ENCODE assay signal across 8 cellular contexts in genomic region chr16:75580-76501, GRCh38. TPM values are rescaled to one million over a fixed set of nuclear protein-coding genes. Genes with fewer than 3 reads are reported as not detected.
DNase-seq lines count a peak whose midpoint lies in the region; ATAC-seq lines count a peak whose summit lies in the region.

No MANE protein-coding gene starts in this region.

- H3K27me3 ChIP-seq in CD8-positive, alpha-beta memory T cell (ENCODE audit: insufficient read depth, low read length, poor library complexity, severe bottlenecking), result peaks cover 18% of the 10 kb centered on the region
- H3K27me3 ChIP-seq in Karpas-422 (ENCODE audit: low read length) (no peaks in the 10 kb centered on the region), stomach smooth muscle (ENCODE audit: control insufficient read depth in 1 of 2, insufficient read depth in 2 of 2, low read length in 2 of 2) (no peaks in the 10 kb centered on the region)

- peaks cover 13% of the 10 kb centered on the region for H3K79me2 ChIP-seq in Karpas-422 (ENCODE audit: low read length)

- H3K27me3 Mint-ChIP-seq in CD8-positive, alpha-beta memory T cell, result peaks cover 20 to 22% of the 10 kb centered on the region in 2 donors
- H3K27me3 Mint-ChIP-seq in immature natural killer cell (ENCODE audit: low read depth in 3 of 3), result peaks cover 2 to 19% (median 9%) of the 10 kb centered on the region in 3 donors

- no peak overlapping the region for H2AFZ ChIP-seq in Karpas-422 (ENCODE audit: low read length)

- H3K4me2 ChIP-seq in Karpas-422 (ENCODE audit: low read depth, low read length, poor library complexity, severe bottlenecking), result no peak overlapping the region

- peak overlapping the region in 6 of 7 donors; percentile 8 to 91 (median 68) for H3K4me3 Mint-ChIP-seq in CD8-positive, alpha-beta memory T cell
- H3K4me3 Mint-ChIP-seq in immature natural killer cell, result peak overlapping the region; percentile 77 to 81 (median 78)

- peak overlapping the region in 3 of 8 donors; percentile 12 to 77 (median 23) for H3K27ac Mint-ChIP-seq in CD8-positive, alpha-beta memory T cell
- H3K27ac Mint-ChIP-seq in immature natural killer cell, result peak overlapping the region in 5 of 6 donors; percentile 11 to 71 (median 67)

- ATAC-seq in HG03354 (IDR thresholded peaks at IDR 0.05; ENCODE audit: poor library complexity, severe bottlenecking, unreplicated experiment), result no peak

- H3K36me3 Mint-ChIP-seq in CD8-positive, alpha-beta memory T cell, result peaks cover 0 to 20% (median 0%) of the 10 kb centered on the region in 3 donors
- H3K36me3 Mint-ChIP-seq in immature natural killer cell, result peaks cover 0 to 3% (median 0%) of the 10 kb centered on the region in 3 donors

- H4K20me1 ChIP-seq in Karpas-422 (ENCODE audit: insufficient read depth, low read depth, low read length), result no peaks in the 10 kb centered on the region

- H3K9ac ChIP-seq in Karpas-422 (ENCODE audit: low read length) (no peak overlapping the region; the same call in 1 of the 2 replicates), stomach smooth muscle (ENCODE audit: low read length in 2 of 2) (peak overlapping the region; percentile 21 to 82)

- CTCF ChIA-PET in CD8-positive, alpha-beta memory T cell (lab: Charles Lee), result interaction anchor here (1.1 to 7.8 kb wide), 6 partner anchors 10 to 31 kb away, joined by 3 to 59 read pairs (median 12); no protein-coding TSS in a partner anchor

- no peaks in the 10 kb centered on the region for H3K9me3 Mint-ChIP-seq in CD8-positive, alpha-beta memory T cell
- no peaks in the 10 kb centered on the region for H3K9me3 Mint-ChIP-seq in immature natural killer cell

- no peaks in the 10 kb centered on the region for H3K9me3 ChIP-seq in CD8-positive, alpha-beta memory T cell (ENCODE audit: low read length)
- H3K9me3 ChIP-seq in Karpas-422 (ENCODE audit: low read length), result no peaks in the 10 kb centered on the region
- no peaks in the 10 kb centered on the region for H3K9me3 ChIP-seq in stomach smooth muscle (ENCODE audit: control insufficient read depth in 2 of 2, low read length in 2 of 2)

- peaks cover 25% of the 10 kb centered on the region for H3K4me1 ChIP-seq in CD8-positive, alpha-beta memory T cell (ENCODE audit: insufficient read depth, low read length)
- H3K4me1 ChIP-seq in Karpas-422 (ENCODE audit: low read length) (peaks cover 27% of the 10 kb centered on the region), stomach smooth muscle (ENCODE audit: control insufficient read depth, insufficient read depth, low read length) (peaks cover 71% of the 10 kb centered on the region)

- POLR2A ChIA-PET in CD8-positive, alpha-beta memory T cell (lab: Charles Lee), result no interaction called here

- H3K36me3 ChIP-seq in CD8-positive, alpha-beta memory T cell (ENCODE audit: insufficient read depth, low read length), result no peaks in the 10 kb centered on the region
- H3K36me3 ChIP-seq in Karpas-422 (ENCODE audit: insufficient read depth, low read length), result no peaks in the 10 kb centered on the region
- H3K36me3 ChIP-seq in stomach smooth muscle (ENCODE audit: control insufficient read depth in 2 of 2, insufficient read depth in 2 of 2, low read length in 2 of 2), result peaks cover 3 to 8% of the 10 kb centered on the region in 2 donors

- DNase-seq in CD8-positive, alpha-beta memory T cell, result peak in 1 of 5 donors; percentile 15
- peak; percentile 55 for DNase-seq in Karpas-422
- DNase-seq in amniotic epithelial cell (ENCODE audit: low read depth), result peak; percentile 92
- DNase-seq in immature natural killer cell, result peak in 1 of 3 donors; percentile 20
- no peak for DNase-seq in stimulated activated naive CD4-positive, alpha-beta T cell treated with Interleukin-2 at 50 U/mL for 16 hours (lab: John Stamatoyannopoulos, UW)
- no peak for DNase-seq in NCI-H146 (lab: John Stamatoyannopoulos, UW)

- H3K9me2 ChIP-seq in Karpas-422 (replicated peaks; ENCODE audit: insufficient read depth, low read length), result no peaks in the 10 kb centered on the region

- H3K4me3 ChIP-seq in CD8-positive, alpha-beta memory T cell (ENCODE audit: low read length), result no peak overlapping the region
- H3K4me3 ChIP-seq in Karpas-422 (ENCODE audit: low read length) (no peak overlapping the region), stomach smooth muscle (ENCODE audit: low read length in 2 of 2) (peak overlapping the region in 1 of 2 donors; percentile 83)

- peak overlapping the region; percentile 65 for H3K27ac ChIP-seq in CD8-positive, alpha-beta memory T cell (ENCODE audit: low read depth, low read length)
- no peak overlapping the region for H3K27ac ChIP-seq in Karpas-422 (ENCODE audit: low read length)
- peak overlapping the region; percentile 55 for H3K27ac ChIP-seq in stomach smooth muscle (ENCODE audit: low read length)

- H3K4me1 Mint-ChIP-seq in CD8-positive, alpha-beta memory T cell, result peaks cover 20 to 43% (median 28%) of the 10 kb centered on the region in 3 donors
- H3K4me1 Mint-ChIP-seq in immature natural killer cell, result peaks cover 36 to 40% of the 10 kb centered on the region in 2 donors

RNA-seq across cellular contexts. Expression of gene MPG, which starts 2.2 kb away (rescaled TPM):
- total RNA-seq in CD8-positive, alpha-beta memory T cell, result 10 to 100 TPM; 47.5 to 48.2 TPM
- polyA plus RNA-seq in CD8-positive, alpha-beta memory T cell, result 58.1 TPM
- 182 and 298 TPM in 2 replicates for total RNA-seq in Karpas-422 (2014; rRNA removed; shearing (Covaris generic); ENCODE audit: low replicate concordance)
- polyA plus RNA-seq in immature natural killer cell, result 100 to 1,000 TPM in 2 of 3 donors, 10 to 100 TPM in 1; 96.0 to 134 (median 106) TPM

RNA-seq across cellular contexts. Expression of gene RHBDF1, which starts 3.4 kb away (rescaled TPM):
- under 1 TPM; 0.53 to 0.59 TPM for total RNA-seq in CD8-positive, alpha-beta memory T cell
- polyA plus RNA-seq in CD8-positive, alpha-beta memory T cell, result not detected
- total RNA-seq in Karpas-422 (2014; rRNA removed; shearing (Covaris generic); ENCODE audit: low replicate concordance), result 0.43 TPM in 1 of 2 replicates, not detected in the other
- polyA plus RNA-seq in immature natural killer cell, result under 1 TPM in 1 of 3 donors, not detected in 2; 0.24 TPM

RNA-seq across cellular contexts. Expression of gene SNRNP25, which starts 22.2 kb away (rescaled TPM):
- total RNA-seq in CD8-positive, alpha-beta memory T cell, result 100 to 1,000 TPM; 108 to 110 TPM
- polyA plus RNA-seq in CD8-positive, alpha-beta memory T cell, result 16.3 TPM
- total RNA-seq in Karpas-422 (2014; rRNA removed; shearing (Covaris generic); ENCODE audit: low replicate concordance), result 21.8 and 50.3 TPM in 2 replicates
- 10 to 100 TPM; 22.0 to 51.1 (median 30.7) TPM for polyA plus RNA-seq in immature natural killer cell

RNA-seq across cellular contexts. Expression of gene POLR3K, which starts 22.4 kb away (rescaled TPM):
- total RNA-seq in CD8-positive, alpha-beta memory T cell, result 10 to 100 TPM; 63.6 to 63.9 TPM
- polyA plus RNA-seq in CD8-positive, alpha-beta memory T cell, result 35.1 TPM
- 11.9 and 25.7 TPM in 2 replicates for total RNA-seq in Karpas-422 (2014; rRNA removed; shearing (Covaris generic); ENCODE audit: low replicate concordance)
- polyA plus RNA-seq in immature natural killer cell, result 10 to 100 TPM; 26.9 to 40.7 (median 34.6) TPM

Comparison
In these comparisons a context has a peak if more than half of its experiments do, and no peak if none do; other contexts are left out.
1. DNase-seq: peak in Karpas-422 (single experiment) and amniotic epithelial cell (single experiment); none in stimulated activated naive CD4-positive, alpha-beta T cell treated with Interleukin-2 at 50 U/mL for 16 hours (single experiment) and NCI-H146 (single experiment).